In genomic region chr17:28151001-28151400, GRCh38 we compare ENCODE assay signal across 23 cellular contexts.
DNase-seq lines count a peak whose midpoint lies in the region; ATAC-seq and TF ChIP-seq lines count a peak whose summit lies in the region.
"Had no signal": no experiment of that assay in that cellular context is flagged by ENCODE, and none has a peak within 500 bp of the region (broad histone marks: within the 10 kb centered on the region; RNA-seq: fewer than 3 reads in every experiment).

No MANE protein-coding gene starts in this region.

- no peaks in the 10 kb centered on the region for H3K9me3 ChIP-seq in WERI-Rb-1 (ENCODE audit: severe bottlenecking)
- H3K9me3 ChIP-seq: HAP-1 had no signal

- H3K27me3 ChIP-seq in WERI-Rb-1 (ENCODE audit: insufficient read depth, low read depth, severe bottlenecking), result no peaks in the 10 kb centered on the region
- H3K27me3 ChIP-seq: foreskin keratinocyte had no signal

- H3K4me3 ChIP-seq in WERI-Rb-1 (ENCODE audit: low read depth, low read length), result no peak overlapping the region
- H3K4me3 ChIP-seq: HAP-1, SK-N-MC had no signal

- no peak for ATAC-seq in GM21737 (IDR thresholded peaks at IDR 0.05; ENCODE audit: unreplicated experiment)
- no peak for ATAC-seq in GM21390 (IDR thresholded peaks at IDR 0.05; ENCODE audit: unreplicated experiment)
- ATAC-seq: foreskin keratinocyte; left colon; stimulated activated naive CD8-positive, alpha-beta T cell treated with anti-CD3 and anti-CD28 coated beads, Interleukin-15, Interleukin-2, amounts not matched to agents 100 U/mL and 50 U/mL, for 24 hours had no signal

- DNase-seq in D341Med (ENCODE audit: low spot score), result peak; percentile 76
- peak; percentile 83 for DNase-seq in NCI-H1092 treated with DMSO at 0.1 percent for 48 hours (lab: John Stamatoyannopoulos, UW)
- peak; percentile 95 to 99 for DNase-seq in NCI-H524 (lab: John Stamatoyannopoulos, UW)
- peak; percentile 47 for DNase-seq in WERI-Rb-1
- DNase-seq in SHP77 treated with DMSO at 0.1 percent for 48 hours (lab: John Stamatoyannopoulos, UW), result no peak
- DNase-seq in islet precursor cell, result no peak
- DNase-seq: activated CD4-positive, alpha-beta T cell treated with anti-CD3 and anti-CD28 coated beads for 48 hours; activated naive CD4-positive, alpha-beta T cell; activated T-cell treated with anti-CD3 and anti-CD28 coated beads, Interleukin-2, amount 50 U/mL, for 24 hours; DMS153; foreskin keratinocyte; GF-D8; left colon; stimulated activated CD4-positive, alpha-beta T cell treated with anti-CD3 and anti-CD28 coated beads, Interleukin-15, amount 100 ng/mL, for 24 hours; stimulated activated naive CD8-positive, alpha-beta T cell treated with anti-CD3 and anti-CD28 coated beads, Interleukin-15, Interleukin-2, amounts not matched to agents 100 U/mL and 50 U/mL, for 24 hours; T-helper 2 cell had no signal

- no peaks in the 10 kb centered on the region for H3K36me3 ChIP-seq in WERI-Rb-1
- H3K36me3 ChIP-seq: HAP-1 had no signal

- H3K27ac ChIP-seq in WERI-Rb-1, result peak overlapping the region; percentile 14; the same call in 1 of the 2 replicates
- H3K27ac ChIP-seq: C4-2B, epithelial cell of prostate, foreskin keratinocyte, HL-60, SK-N-MC had no signal

- TF ChIP-seq CTCF in WERI-Rb-1 (IDR thresholded peaks at IDR 0.05; ENCODE audit: low read depth, low read length), result no peak

Comparison
In these comparisons a context has a peak if more than half of its experiments do, and no peak if none do; other contexts are left out.
1. DNase-seq: peak in D341Med (single experiment), NCI-H1092 treated with DMSO at 0.1 percent for 48 hours (single experiment), NCI-H524 (2 of 2) and WERI-Rb-1 (single experiment); none in SHP77 treated with DMSO at 0.1 percent for 48 hours (single experiment) and islet precursor cell (single experiment).